8 cellular contexts compared by ENCODE assay signal in genomic region chr12:21656931-21657335, GRCh38. TPM values are rescaled to one million over a fixed set of nuclear protein-coding genes. Genes with fewer than 3 reads are reported as not detected.
A peak's percentile ranks its signal among the peaks of the same experiment; 100 is the strongest.
DNase-seq lines count a peak whose midpoint lies in the region; ATAC-seq and TF ChIP-seq lines count a peak whose summit lies in the region.

No MANE protein-coding gene starts in this region.

- intact Hi-C loops in mucosa of descending colon (cut with DNase I, micrococcal nuclease): no loop called here

- H3K9me3 ChIP-seq in mucosa of descending colon: no peaks in the 10 kb centered on the region

- ATAC-seq in HG02610 (IDR thresholded peaks at IDR 0.05; ENCODE audit: unreplicated experiment) (peak; percentile 27), mucosa of descending colon (peak; percentile 70)
- ATAC-seq in stimulated activated naive CD8-positive, alpha-beta T cell treated with anti-CD3 and anti-CD28 coated beads, Interleukin-15, Interleukin-2, amounts not matched to agents 100 U/mL and 50 U/mL, for 24 hours: peak; percentile 26

- H3K4me3 ChIP-seq in mucosa of descending colon: peak overlapping the region; percentile 35

- H3K4me1 ChIP-seq in mucosa of descending colon (ENCODE audit: low read depth): peaks cover 3% of the 10 kb centered on the region

- TF ChIP-seq CTCF in mucosa of descending colon (IDR thresholded peaks at IDR 0.05): no peak

- H3K27ac ChIP-seq in epithelial cell of prostate: peak overlapping the region; percentile 65

- DNase-seq in NCI-H2029 (lab: John Stamatoyannopoulos, UW) (peak; percentile 14), NCI-H2029 treated with DMSO at 0.1 percent for 48 hours (lab: John Stamatoyannopoulos, UW) (no peak), NCI-H1694 treated with DMSO at 0.1 percent for 48 hours (lab: John Stamatoyannopoulos, UW) (peak; percentile 42), epithelial cell of prostate (ENCODE audit: low read depth, low spot score) (no peak), mucosa of descending colon (peak; percentile 46 to 60 (median 56))
- peak; percentile 42 for DNase-seq in activated CD8-positive, alpha-beta memory T cell treated with anti-CD3 and anti-CD28 coated beads, Interleukin-2, amount 50 U/mL, for 4 hours
- peak; percentile 50 for DNase-seq in stimulated activated naive CD8-positive, alpha-beta T cell treated with anti-CD3 and anti-CD28 coated beads, Interleukin-15, Interleukin-2, amounts not matched to agents 100 U/mL and 50 U/mL, for 24 hours

- no peaks in the 10 kb centered on the region for H3K36me3 ChIP-seq in mucosa of descending colon (ENCODE audit: low read depth)

RNA-seq across cellular contexts. Expression of gene LDHB, which starts 0.7 kb away (rescaled TPM):
- 100 to 1,000 TPM in 2 of 3 donors, 10 to 100 TPM in 1; 95.4 to 347 (median 252) TPM for total RNA-seq in mucosa of descending colon

RNA-seq across cellular contexts. Expression of gene GYS2, which starts 52.3 kb away (rescaled TPM):
- not detected for total RNA-seq in mucosa of descending colon

Comparison
In these comparisons a context has a peak if more than half of its experiments do, and no peak if none do; other contexts are left out.
1. DNase-seq: peak in NCI-H2029 (single experiment), NCI-H1694 treated with DMSO at 0.1 percent for 48 hours (single experiment), activated CD8-positive, alpha-beta memory T cell treated with anti-CD3 and anti-CD28 coated beads, Interleukin-2, amount 50 U/mL, for 4 hours (single experiment), mucosa of descending colon (3 of 3) and stimulated activated naive CD8-positive, alpha-beta T cell treated with anti-CD3 and anti-CD28 coated beads, Interleukin-15, Interleukin-2, amounts not matched to agents 100 U/mL and 50 U/mL, for 24 hours (single experiment); none in NCI-H2029 treated with DMSO at 0.1 percent for 48 hours (single experiment) and epithelial cell of prostate (single experiment).
2. Peak in every context shown above with its lines, with median percentiles within 50 percentile points of each other: ATAC-seq.